Comparison of ENCODE assay signal across 1 cellular context in genomic region chr12:89690925-89691324, GRCh38.
TF ChIP-seq lines count a peak whose summit lies in the region.

No MANE protein-coding gene starts in this region.

TF ChIP-seq in GM12878, 131 proteins besides CTCF, POLR2A, EP300 and RAD21:
- TF ChIP-seq ZNF687 (IDR thresholded peaks at IDR 0.05) (no peak), ZNF592 (IDR thresholded peaks at IDR 0.05) (no peak), IKZF1 (conservative IDR thresholded peaks at IDR 0.05) (no peak)
